In genomic region chr19:2573916-2574315, GRCh38 we compare ENCODE assay signal across 20 cellular contexts.
DNase-seq lines count a peak whose midpoint lies in the region; ATAC-seq and TF ChIP-seq lines count a peak whose summit lies in the region.
"Had no signal": no experiment of that assay in that cellular context is flagged by ENCODE, and none has a peak within 500 bp of the region (broad histone marks: within the 10 kb centered on the region; RNA-seq: fewer than 3 reads in every experiment).

No MANE protein-coding gene starts in this region.

- H2AK5ac ChIP-seq in trophoblast cell (ENCODE audit: low read length) = peak overlapping the region; percentile 87

- H3K36me3 Mint-ChIP-seq in T-helper 2 cell treated with Interferon-gamma antibody and Interleukin-4, amounts not matched to agents 5 μg/mL and 100 μg/mL, for 36 hours (ENCODE audit: low read depth) = no peaks in the 10 kb centered on the region
- no peaks in the 10 kb centered on the region for H3K36me3 Mint-ChIP-seq in dendritic cell treated with granulocyte-macrophage colony-stimulating factor and Interleukin-4, amounts not matched to agents 40 ng/mL and 50 ng/mL, for 4 days (ENCODE audit: low read depth)

- peak overlapping the region; percentile 93 for H2BK12ac ChIP-seq in trophoblast cell (ENCODE audit: low read length)

- in situ Hi-C loops in gastrocnemius medialis (cut with MboI; ENCODE audit: low sequenced_read_pairs in 4 of 4) = loop anchor here in 1 of 4 donors (10.0 kb wide), 1 partner anchor 99 kb away; the partner anchor contains the start of gene GADD45B
- in situ Hi-C loops in GM23248 (cut with MboI) = no loop called here

- peaks cover 16% of the 10 kb centered on the region for H3F3A ChIP-seq in GM23248 (ENCODE audit: insufficient read depth)

- H3K27me3 ChIP-seq in trophoblast cell (ENCODE audit: insufficient read depth, low read length) (no peaks in the 10 kb centered on the region), tibial artery (no peaks in the 10 kb centered on the region), gastrocnemius medialis (no peaks in the 10 kb centered on the region), GM23248 (replicated peaks; ENCODE audit: insufficient read depth) (no peaks in the 10 kb centered on the region)
- H3K27me3 ChIP-seq: Peyer's patch had no signal

- no peak overlapping the region for H3K27ac ChIP-seq in trophoblast cell (ENCODE audit: low read depth, low read length)
- H3K27ac ChIP-seq in tibial artery = no peak overlapping the region
- no peak overlapping the region for H3K27ac ChIP-seq in gastrocnemius medialis
- no peak overlapping the region for H3K27ac ChIP-seq in GM23248
- H3K27ac ChIP-seq: 22Rv1, C4-2B, Peyer's patch had no signal

- no peak for TF ChIP-seq CTCF in tibial artery (IDR thresholded peaks at IDR 0.05)
- no peak for TF ChIP-seq CTCF in gastrocnemius medialis (IDR thresholded peaks at IDR 0.05 in 4 of 5, conservative IDR thresholded peaks at IDR 0.05 in 1 of 5)

- H2BK5ac ChIP-seq in trophoblast cell (ENCODE audit: low read depth, low read length, poor library complexity) = peak overlapping the region; percentile 24

- H3K9me2 ChIP-seq in GM23248 (ENCODE audit: insufficient read depth) = no peaks in the 10 kb centered on the region

- no peak for DNase-seq in T-helper 2 cell treated with Interferon-gamma antibody and Interleukin-4, amounts not matched to agents 5 μg/mL and 100 μg/mL, for 36 hours (ENCODE audit: low spot score)
- DNase-seq in T-helper 2 cell = no peak
- DNase-seq in trophoblast cell = no peak
- DNase-seq in tibial artery = peak; percentile 14 to 67
- no peak for DNase-seq in gastrocnemius medialis
- no peak for DNase-seq in GM23248
- DNase-seq: AML-193, NCI-H1092 treated with DMSO at 0.1 percent for 48 hours, NCI-H146, NCI-H2029 treated with DMSO at 0.1 percent for 48 hours, NCI-H2171 treated with DMSO at 0.1 percent for 48 hours, NCI-H446 had no signal

- H4K20me1 ChIP-seq in GM23248 (ENCODE audit: insufficient read depth) = no peaks in the 10 kb centered on the region

- H2AFZ ChIP-seq in trophoblast cell (ENCODE audit: insufficient read depth, low read length, poor library complexity) = no peak overlapping the region
- H2AFZ ChIP-seq in GM23248 = no peak overlapping the region

- H3K4ac ChIP-seq in trophoblast cell (ENCODE audit: low read depth, low read length) = no peak overlapping the region

- peak overlapping the region; percentile 74 for H4K91ac ChIP-seq in trophoblast cell (ENCODE audit: low read depth, low read length)

- peaks cover 2% of the 10 kb centered on the region for H3K4me1 Mint-ChIP-seq in T-helper 2 cell treated with Interferon-gamma antibody and Interleukin-4, amounts not matched to agents 5 μg/mL and 100 μg/mL, for 36 hours (ENCODE audit: low read depth)
- H3K4me1 Mint-ChIP-seq in dendritic cell treated with granulocyte-macrophage colony-stimulating factor and Interleukin-4, amounts not matched to agents 40 ng/mL and 50 ng/mL, for 4 days (ENCODE audit: low read depth) = peaks cover 16% of the 10 kb centered on the region

- no peak overlapping the region for H4K8ac ChIP-seq in trophoblast cell (ENCODE audit: low read depth, low read length)

- no peak for TF ChIP-seq POLR2A in gastrocnemius medialis (IDR thresholded peaks at IDR 0.05)

- ATAC-seq in gastrocnemius medialis (no peak), GM21619 (IDR thresholded peaks at IDR 0.05; ENCODE audit: unreplicated experiment) (no peak)
- ATAC-seq: HCT116, K562, Right ventricle myocardium inferior had no signal

- H3K9me3 Mint-ChIP-seq in T-helper 2 cell treated with Interferon-gamma antibody and Interleukin-4, amounts not matched to agents 5 μg/mL and 100 μg/mL, for 36 hours = no peaks in the 10 kb centered on the region
- peaks cover 16% of the 10 kb centered on the region for H3K9me3 Mint-ChIP-seq in dendritic cell treated with granulocyte-macrophage colony-stimulating factor and Interleukin-4, amounts not matched to agents 40 ng/mL and 50 ng/mL, for 4 days

- peak overlapping the region; percentile 57 for H2BK120ac ChIP-seq in trophoblast cell (ENCODE audit: insufficient read depth, low read length, poor library complexity)

- no CpG with 5 or more reads among the region's 19 CpGs for WGBS in trophoblast cell (ENCODE audit: extremely low coverage, insufficient coverage, insufficient read length)
- 89 to 90% methylated on average over 17 to 18 of the region's 19 CpGs for WGBS in GM23248 (ENCODE audit: low coverage in 1 of 2, low lambda C conversion rate in 2 of 2, missing lambda C conversion rate in 2 of 2), 2 experiments

- H3K23ac ChIP-seq in trophoblast cell (ENCODE audit: low read length) = no peak overlapping the region

- no peak overlapping the region for H3K9ac ChIP-seq in trophoblast cell (ENCODE audit: low read length)
- H3K9ac ChIP-seq in GM23248 = no peak overlapping the region

- no peak overlapping the region for H4K12ac ChIP-seq in trophoblast cell (ENCODE audit: low read depth, low read length)

- H3K14ac ChIP-seq in trophoblast cell (ENCODE audit: low read length) = peak overlapping the region; percentile 55

- H3K4me1 ChIP-seq in trophoblast cell (ENCODE audit: control insufficient read depth in 1 of 2, insufficient read depth in 2 of 2, low read length in 2 of 2) (peaks cover 20 to 30% of the 10 kb centered on the region in 2 experiments), tibial artery (peaks cover 3 to 40% (median 35%) of the 10 kb centered on the region in 4 donors), gastrocnemius medialis (peaks cover 22 to 27% of the 10 kb centered on the region in 2 donors), GM23248 (ENCODE audit: insufficient read depth) (peaks cover 26% of the 10 kb centered on the region)

- no peak overlapping the region for H3K4me3 Mint-ChIP-seq in T-helper 2 cell treated with Interferon-gamma antibody and Interleukin-4, amounts not matched to agents 5 μg/mL and 100 μg/mL, for 36 hours
- no peak overlapping the region for H3K4me3 Mint-ChIP-seq in dendritic cell treated with granulocyte-macrophage colony-stimulating factor and Interleukin-4, amounts not matched to agents 40 ng/mL and 50 ng/mL, for 4 days

- intact Hi-C loops in dendritic cell treated with granulocyte-macrophage colony-stimulating factor and Interleukin-4, amounts not matched to agents 40 ng/mL and 50 ng/mL, for 4 days (cut with micrococcal nuclease) = no loop called here
- intact Hi-C loops in tibial artery (cut with DNase I; ENCODE audit: low total_unique reads) (no loop called here), gastrocnemius medialis (cut with DNase I; ENCODE audit: low total_unique reads) (no loop called here)

- H3K79me2 ChIP-seq in trophoblast cell (ENCODE audit: control insufficient read depth, insufficient read depth, low read length, poor library complexity) = peaks cover 8% of the 10 kb centered on the region
- no peaks in the 10 kb centered on the region for H3K79me2 ChIP-seq in GM23248 (ENCODE audit: insufficient read depth)

- H3K4me3 ChIP-seq in trophoblast cell (ENCODE audit: low read depth, low read length) = no peak overlapping the region
- H3K4me3 ChIP-seq in tibial artery = no peak overlapping the region
- H3K4me3 ChIP-seq in gastrocnemius medialis = no peak overlapping the region
- H3K4me3 ChIP-seq in GM23248 = no peak overlapping the region
- H3K4me3 ChIP-seq: K562, Peyer's patch had no signal

- peaks cover 13% of the 10 kb centered on the region for H3K27me3 Mint-ChIP-seq in T-helper 2 cell treated with Interferon-gamma antibody and Interleukin-4, amounts not matched to agents 5 μg/mL and 100 μg/mL, for 36 hours (ENCODE audit: low read depth)
- H3K27me3 Mint-ChIP-seq in dendritic cell treated with granulocyte-macrophage colony-stimulating factor and Interleukin-4, amounts not matched to agents 40 ng/mL and 50 ng/mL, for 4 days = peaks cover 25% of the 10 kb centered on the region

- H3K18ac ChIP-seq in trophoblast cell (ENCODE audit: low read length) = peak overlapping the region; percentile 42

- peaks cover 39% of the 10 kb centered on the region for H3K79me1 ChIP-seq in trophoblast cell (ENCODE audit: low read length)

- H3K4me2 ChIP-seq in trophoblast cell (ENCODE audit: low read length) (no peak overlapping the region), GM23248 (ENCODE audit: unreplicated experiment) (no peak overlapping the region)

- H3K27ac Mint-ChIP-seq in T-helper 2 cell treated with Interferon-gamma antibody and Interleukin-4, amounts not matched to agents 5 μg/mL and 100 μg/mL, for 36 hours = peak overlapping the region; percentile 2
- H3K27ac Mint-ChIP-seq in dendritic cell treated with granulocyte-macrophage colony-stimulating factor and Interleukin-4, amounts not matched to agents 40 ng/mL and 50 ng/mL, for 4 days = peak overlapping the region; percentile 25

- H3K36me3 ChIP-seq in trophoblast cell (ENCODE audit: control insufficient read depth in 1 of 2, insufficient read depth in 2 of 2, low read length in 2 of 2) (no peaks in the 10 kb centered on the region), tibial artery (no peaks in the 10 kb centered on the region), gastrocnemius medialis (no peaks in the 10 kb centered on the region), GM23248 (ENCODE audit: low read depth) (no peaks in the 10 kb centered on the region)
- H3K36me3 ChIP-seq: Peyer's patch had no signal

- H3K9me3 ChIP-seq in trophoblast cell (ENCODE audit: insufficient read depth, low read depth, low read length) (peaks cover 9% of the 10 kb centered on the region), tibial artery (no peaks in the 10 kb centered on the region), gastrocnemius medialis (no peaks in the 10 kb centered on the region), GM23248 (ENCODE audit: low read depth) (no peaks in the 10 kb centered on the region)
- H3K9me3 ChIP-seq: Peyer's patch had no signal

Comparison
In these comparisons a context has a peak if more than half of its experiments do, and no peak if none do; other contexts are left out.
1. DNase-seq: peak in tibial artery (2 of 2); none in T-helper 2 cell treated with Interferon-gamma antibody and Interleukin-4, amounts not matched to agents 5 μg/mL and 100 μg/mL, for 36 hours (single experiment), T-helper 2 cell (0 of 5), trophoblast cell (0 of 2), gastrocnemius medialis (0 of 2) and GM23248 (single experiment).